10 cellular contexts compared by ENCODE assay signal in the genomic region with DNA sequence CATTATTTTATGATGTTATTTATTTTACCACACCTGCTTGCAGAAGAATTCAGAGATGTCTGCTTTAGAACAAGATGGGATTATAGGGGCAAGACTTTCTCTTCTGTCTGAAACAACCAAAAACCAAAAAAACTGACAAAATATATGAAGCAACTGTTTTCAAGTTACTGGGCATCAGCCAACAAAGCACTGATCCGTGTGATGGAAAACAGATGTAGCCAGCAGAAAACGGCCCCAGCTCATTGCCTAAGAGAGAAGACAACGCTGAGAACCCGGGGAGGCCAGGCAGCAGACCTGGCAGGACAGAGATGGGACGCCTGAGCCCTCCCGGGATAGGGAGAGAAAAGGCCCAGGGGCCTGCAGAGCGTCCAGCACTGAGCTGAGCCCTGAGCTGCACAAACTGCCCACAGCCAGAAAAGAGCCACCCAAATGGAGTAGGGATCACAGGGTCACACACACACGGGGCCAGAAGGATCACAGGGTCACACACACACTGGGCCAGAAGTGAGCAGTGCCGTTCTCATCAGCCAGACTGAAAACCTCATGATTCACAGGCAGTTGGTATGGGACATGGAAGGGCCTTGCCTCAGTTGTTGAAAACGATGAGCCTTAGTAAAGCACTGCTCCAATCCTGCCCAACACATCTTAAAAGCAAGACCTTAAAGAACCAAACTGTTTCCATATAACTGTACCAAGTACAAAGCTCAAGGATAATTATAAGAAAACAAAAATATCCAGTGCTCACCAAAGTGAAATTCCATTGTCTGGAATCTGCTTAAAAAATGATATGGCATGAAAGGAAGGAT. TPM values are rescaled to one million over a fixed set of nuclear protein-coding genes. Genes with fewer than 3 reads are reported as not detected.
DNase-seq lines count a peak whose midpoint lies in the region; ATAC-seq and TF ChIP-seq lines count a peak whose summit lies in the region.
"Had no signal": no experiment of that assay in that cellular context is flagged by ENCODE, and none has a peak within 500 bp of the region (broad histone marks: within the 10 kb centered on the region; RNA-seq: fewer than 3 reads in every experiment).

No MANE protein-coding gene starts in this region.

- H3K14ac ChIP-seq in H9 (ENCODE audit: insufficient read depth, low read length): no peak overlapping the region

- peaks cover 7% of the 10 kb centered on the region; the same call in 1 of the 2 replicates for H3K4me1 ChIP-seq in H9 (ENCODE audit: insufficient read depth, low read length)
- H3K4me1 ChIP-seq in ascending aorta: peaks cover 12 to 54% of the 10 kb centered on the region in 2 donors
- peaks cover 6 to 59% (median 43%) of the 10 kb centered on the region in 4 donors for H3K4me1 ChIP-seq in stomach

- H3K36me3 Mint-ChIP-seq in H9 (ENCODE audit: insufficient read depth in 1 of 3, low read depth in 3 of 3): peaks cover 24 to 34% (median 29%) of the 10 kb centered on the region in 3 experiments
- H3K36me3 Mint-ChIP-seq: naive B cell had no signal

- H3K18ac ChIP-seq in H9 (ENCODE audit: insufficient read length, low read depth, low read length): no peak overlapping the region

- H3K9me3 ChIP-seq in H9 (ENCODE audit: control insufficient read depth, low read depth, low read length) (no peaks in the 10 kb centered on the region), ascending aorta (peaks cover 0 to 8% of the 10 kb centered on the region in 2 donors), stomach (peaks cover 0 to 9% (median 4%) of the 10 kb centered on the region in 4 donors)

- no CpG with 5 or more reads among the region's 10 CpGs for WGBS in H9 (ENCODE audit: extremely low coverage, insufficient read length, low lambda C conversion rate)
- 39 to 55% (median 44%) methylated on average over 9 to 10 of the region's 10 CpGs for WGBS in stomach, 5 donors

- no peak overlapping the region for H3K23ac ChIP-seq in H9 (ENCODE audit: insufficient read length, low read depth, low read length)

- no peak overlapping the region for H3T11ph ChIP-seq in H9 (ENCODE audit: low read length)

- TF ChIP-seq EP300 in stomach (IDR thresholded peaks at IDR 0.05): no peak

- H3K27me3 Mint-ChIP-seq in H9 (ENCODE audit: low read depth): no peaks in the 10 kb centered on the region

- H3K4me3 ChIP-seq in ascending aorta: no peak overlapping the region
- H3K4me3 ChIP-seq in stomach: no peak overlapping the region
- H3K4me3 ChIP-seq: GM12878 had no signal

- no peak overlapping the region for H2BK20ac ChIP-seq in H9 (ENCODE audit: low read depth, low read length, poor library complexity, severe bottlenecking)

- TF ChIP-seq CTCF in H9 (conservative IDR thresholded peaks at IDR 0.05) (no peak), ascending aorta (IDR thresholded peaks at IDR 0.05) (no peak), stomach (IDR thresholded peaks at IDR 0.05) (no peak)

- H2AFZ ChIP-seq in H9 (ENCODE audit: low read length): no peak overlapping the region

- H4K20me1 ChIP-seq in H9 (ENCODE audit: control insufficient read depth, insufficient read depth, insufficient read length): no peaks in the 10 kb centered on the region

- no peak overlapping the region for H4K91ac ChIP-seq in H9 (ENCODE audit: insufficient read length, low read depth, low read length)

- no peaks in the 10 kb centered on the region for H3K79me1 ChIP-seq in H9 (ENCODE audit: insufficient read depth, low read depth, low read length, poor library complexity, severe bottlenecking)

- no peak overlapping the region for H4K5ac ChIP-seq in H9 (ENCODE audit: insufficient read length, low read depth, low read length)

- peaks cover 25% of the 10 kb centered on the region; the same call in 1 of the 2 replicates for H3K79me2 ChIP-seq in H9 (ENCODE audit: insufficient read depth, low read length)

- H3K9ac ChIP-seq in H9 (ENCODE audit: extremely low read depth, insufficient read length, low read length): no peak overlapping the region

- H3K36me3 ChIP-seq in ascending aorta: no peaks in the 10 kb centered on the region
- no peaks in the 10 kb centered on the region for H3K36me3 ChIP-seq in stomach

- H3K4me2 ChIP-seq in H9 (ENCODE audit: insufficient read depth, insufficient read length, low read length): no peak overlapping the region

- H3K27ac ChIP-seq in H9 (ENCODE audit: insufficient read length, low read depth, low read length) (no peak overlapping the region), ascending aorta (peak overlapping the region; percentile 87 to 94), stomach (peak overlapping the region; percentile 41 to 87 (median 82))

- no peak overlapping the region for H2BK15ac ChIP-seq in H9 (ENCODE audit: low read depth, low read length)

- H3K4ac ChIP-seq in H9 (ENCODE audit: low read depth, low read length): no peak overlapping the region

- DNase-seq in H9: peak; percentile 31
- peak in 1 of 2 donors; percentile 62 for DNase-seq in ascending aorta (ENCODE audit: low spot score in 2 of 2)
- peak; percentile 95 for DNase-seq in iris pigment epithelial cell (ENCODE audit: low read depth)
- DNase-seq in stomach: peak; percentile 22
- DNase-seq in medulla oblongata (ENCODE audit: extremely low spot score): no peak
- DNase-seq in activated CD8-positive, alpha-beta memory T cell treated with anti-CD3 and anti-CD28 coated beads for 24 hours: no peak
- DNase-seq: naive B cell had no signal

- H3K9me3 Mint-ChIP-seq in H9: peaks cover 18 to 26% of the 10 kb centered on the region in 2 experiments

- intact Hi-C loops in ascending aorta (cut with DNase I) (no loop called here), stomach (cut with DNase I; ENCODE audit: low total_unique reads) (no loop called here)

- TF ChIP-seq POLR2A in stomach (IDR thresholded peaks at IDR 0.05) (no peak), GM18505 (IDR thresholded peaks at IDR 0.05; ENCODE audit: borderline replicate concordance, extremely low read depth, insufficient read depth, insufficient read length) (no peak)

- peaks cover 54 to 55% of the 10 kb centered on the region in 2 experiments for H3K4me1 Mint-ChIP-seq in H9
- H3K4me1 Mint-ChIP-seq: naive B cell had no signal

- no peak overlapping the region for H2BK120ac ChIP-seq in H9 (ENCODE audit: low read depth, low read length, poor library complexity, severe bottlenecking)

- H2AK5ac ChIP-seq in H9 (ENCODE audit: insufficient read length, low read length): no peak overlapping the region

- H3K27me3 ChIP-seq in H9 (ENCODE audit: insufficient read depth, low read length) (no peaks in the 10 kb centered on the region), ascending aorta (no peaks in the 10 kb centered on the region), stomach (peaks cover 0 to 10% (median 0%) of the 10 kb centered on the region in 3 donors)

- no peaks in the 10 kb centered on the region for H3K23me2 ChIP-seq in H9 (ENCODE audit: insufficient read length, low read depth, low read length, poor library complexity, severe bottlenecking)

- H3K27ac Mint-ChIP-seq in H9: no peak overlapping the region; a peak in 1 of 7 replicates

- H4K8ac ChIP-seq in H9 (replicated peaks; ENCODE audit: insufficient read length, low read depth, low read length): no peak overlapping the region

- H2BK5ac ChIP-seq in H9 (ENCODE audit: insufficient read length, low read length): no peak overlapping the region

- H3K56ac ChIP-seq in H9 (ENCODE audit: insufficient read length, low read depth, low read length): no peak overlapping the region

- no peak overlapping the region for H2BK12ac ChIP-seq in H9 (ENCODE audit: insufficient read length, low read depth, low read length)

- H3K4me3 Mint-ChIP-seq in H9: peak overlapping the region in 1 of 2 experiments; percentile 26; a peak in 1 of 5 replicates
- H3K4me3 Mint-ChIP-seq: naive B cell had no signal

- ATAC-seq in HG03469 (IDR thresholded peaks at IDR 0.05; ENCODE audit: unreplicated experiment): no peak
- ATAC-seq in GM18505 (IDR thresholded peaks at IDR 0.05; ENCODE audit: unreplicated experiment): no peak
- ATAC-seq: GM12878 had no signal

RNA-seq across cellular contexts. Expression of gene PXDN, which starts 12.1 kb away (rescaled TPM):
- 140 and 146 TPM in 2 replicates for total RNA-seq in H9 (2021)
- 188 TPM for total RNA-seq in ascending aorta
- total RNA-seq in stomach: 10 to 100 TPM; 24.9 to 71.6 (median 42.0) TPM
- polyA plus RNA-seq in stomach: 1 to 10 TPM; 3.3 to 8.0 (median 5.0) TPM

Comparison
In these comparisons a context has a peak if more than half of its experiments do, and no peak if none do; other contexts are left out.
1. DNase-seq: peak in H9 (single experiment), iris pigment epithelial cell (single experiment) and stomach (single experiment); none in medulla oblongata (single experiment) and activated CD8-positive, alpha-beta memory T cell treated with anti-CD3 and anti-CD28 coated beads for 24 hours (single experiment).